Comparison of ENCODE assay signal across 22 cellular contexts in the genomic region with DNA sequence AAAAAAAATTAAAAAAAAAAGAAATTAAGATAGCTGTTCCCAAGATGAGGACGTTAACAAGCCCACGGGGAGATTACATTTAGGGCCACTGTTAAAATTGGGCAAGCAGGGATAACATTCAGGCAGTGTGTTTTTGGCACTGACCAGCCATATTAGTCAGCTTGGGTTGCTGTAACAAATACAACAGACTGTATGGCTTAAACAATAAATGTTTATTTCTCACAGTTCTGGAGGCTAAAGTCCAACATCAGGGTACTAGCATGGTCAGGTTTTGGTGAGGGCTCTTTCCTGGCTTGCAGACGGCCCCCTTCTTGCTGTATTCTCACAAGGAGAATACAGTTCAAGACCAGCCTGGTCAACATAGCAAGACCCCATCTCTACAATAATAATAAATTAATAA. TPM values are rescaled to one million over a fixed set of nuclear protein-coding genes. Genes with fewer than 3 reads are reported as not detected.
DNase-seq lines count a peak whose midpoint lies in the region; ATAC-seq and TF ChIP-seq lines count a peak whose summit lies in the region.
"Had no signal": no experiment of that assay in that cellular context is flagged by ENCODE, and none has a peak within 500 bp of the region (broad histone marks: within the 10 kb centered on the region; RNA-seq: fewer than 3 reads in every experiment).

No MANE protein-coding gene starts in this region.

- TF ChIP-seq POLR2A in gastrocnemius medialis (IDR thresholded peaks at IDR 0.05), result no peak

- H2BK12ac ChIP-seq in trophoblast cell (ENCODE audit: low read length), result peak overlapping the region; percentile 61

- no peak for TF ChIP-seq CTCF in gastrocnemius medialis (IDR thresholded peaks at IDR 0.05 in 4 of 5, conservative IDR thresholded peaks at IDR 0.05 in 1 of 5)

- no peak overlapping the region for H3K9ac ChIP-seq in GM23248
- no peak overlapping the region for H3K9ac ChIP-seq in trophoblast cell (ENCODE audit: low read length)
- H3K9ac ChIP-seq: BLaER1 had no signal

- H3K4ac ChIP-seq in trophoblast cell (ENCODE audit: low read depth, low read length), result no peak overlapping the region

- peaks cover 40% of the 10 kb centered on the region for H3K79me1 ChIP-seq in trophoblast cell (ENCODE audit: low read length)

- H2AFZ ChIP-seq in GM23248 (no peak overlapping the region), trophoblast cell (ENCODE audit: insufficient read depth, low read length, poor library complexity) (no peak overlapping the region)

- peak; percentile 4 for DNase-seq in GM23248
- DNase-seq in trophoblast cell, result no peak
- DNase-seq in gastrocnemius medialis, result no peak
- DNase-seq: 8988T; ACHN; BE2C; C1 segment of cervical spinal cord; CD4-positive, alpha-beta memory T cell; CD4-positive, CD25-positive, alpha-beta regulatory T cell; CD8-positive, alpha-beta memory T cell; COR-L47; DMS 273 treated with DMSO at 0.1 percent for 48 hours; DMS153; DMS53; DMS79; DND-41; EL; GDM1 had no signal

- H3K4me1 ChIP-seq in GM23248 (ENCODE audit: insufficient read depth) (0 out of 2 replicates have a peak, but pooled peaks cover 4% of the 10 kb centered on the region), trophoblast cell (ENCODE audit: control insufficient read depth in 1 of 2, insufficient read depth in 2 of 2, low read length in 2 of 2) (peaks cover 34 to 58% of the 10 kb centered on the region in 2 experiments), gastrocnemius medialis (peaks cover 51 to 53% of the 10 kb centered on the region in 2 donors)
- H3K4me1 ChIP-seq: BE2C had no signal

- no peak overlapping the region for H4K91ac ChIP-seq in trophoblast cell (ENCODE audit: low read depth, low read length)

- no peaks in the 10 kb centered on the region for H3K9me3 ChIP-seq in GM23248 (ENCODE audit: low read depth)
- no peaks in the 10 kb centered on the region for H3K9me3 ChIP-seq in trophoblast cell (ENCODE audit: insufficient read depth, low read depth, low read length)
- no peaks in the 10 kb centered on the region for H3K9me3 ChIP-seq in gastrocnemius medialis
- H3K9me3 ChIP-seq: BE2C had no signal

- H4K8ac ChIP-seq in trophoblast cell (ENCODE audit: low read depth, low read length), result no peak overlapping the region

- H2BK5ac ChIP-seq in trophoblast cell (ENCODE audit: low read depth, low read length, poor library complexity), result no peak overlapping the region

- no peak overlapping the region for H2BK120ac ChIP-seq in trophoblast cell (ENCODE audit: insufficient read depth, low read length, poor library complexity)

- H3K27ac ChIP-seq in GM23248 (no peak overlapping the region), trophoblast cell (ENCODE audit: low read depth, low read length) (no peak overlapping the region), gastrocnemius medialis (peak overlapping the region; percentile 94 to 99 (median 95))
- H3K27ac ChIP-seq: BLaER1 had no signal

- H2AK5ac ChIP-seq in trophoblast cell (ENCODE audit: low read length), result no peak overlapping the region

- H3K4me2 ChIP-seq in GM23248 (ENCODE audit: unreplicated experiment) (no peak overlapping the region), trophoblast cell (ENCODE audit: low read length) (no peak overlapping the region)
- H3K4me2 ChIP-seq: BLaER1 had no signal

- H4K12ac ChIP-seq in trophoblast cell (ENCODE audit: low read depth, low read length), result no peak overlapping the region

- H3F3A ChIP-seq in GM23248 (ENCODE audit: insufficient read depth), result 0 out of 2 replicates have a peak, but pooled peaks cover 4% of the 10 kb centered on the region

- no peaks in the 10 kb centered on the region for H3K9me2 ChIP-seq in GM23248 (ENCODE audit: insufficient read depth)

- no peak overlapping the region for H3K18ac ChIP-seq in trophoblast cell (ENCODE audit: low read length)

- H3K4me3 ChIP-seq in GM23248 (no peak overlapping the region), trophoblast cell (ENCODE audit: low read depth, low read length) (no peak overlapping the region), gastrocnemius medialis (no peak overlapping the region)
- H3K4me3 ChIP-seq: BLaER1, GM12878 had no signal

- no peak overlapping the region for H3K23ac ChIP-seq in trophoblast cell (ENCODE audit: low read length)

- no peaks in the 10 kb centered on the region for H4K20me1 ChIP-seq in GM23248 (ENCODE audit: insufficient read depth)
- H4K20me1 ChIP-seq: BLaER1 had no signal

- intact Hi-C loops in gastrocnemius medialis (cut with DNase I; ENCODE audit: low total_unique reads), result no loop called here

- 65 to 71% methylated on average over 3 of the region's 3 CpGs for WGBS in GM23248 (ENCODE audit: low coverage in 1 of 2, low lambda C conversion rate in 2 of 2, missing lambda C conversion rate in 2 of 2), 2 experiments
- no CpG with 5 or more reads among the region's 3 CpGs for WGBS in trophoblast cell (ENCODE audit: extremely low coverage, insufficient coverage, insufficient read length)

- in situ Hi-C loops in GM23248 (cut with MboI), result no loop called here
- in situ Hi-C loops in gastrocnemius medialis (cut with MboI; ENCODE audit: low sequenced_read_pairs in 4 of 4), result loop anchor here in 1 of 4 donors (5.0 kb wide), 1 partner anchor 55 kb away; no protein-coding TSS in a partner anchor

- no peak overlapping the region for H3K14ac ChIP-seq in trophoblast cell (ENCODE audit: low read length)

- ATAC-seq in gastrocnemius medialis, result no peak
- no peak for ATAC-seq in GM21619 (IDR thresholded peaks at IDR 0.05; ENCODE audit: unreplicated experiment)
- ATAC-seq in GM19395 (IDR thresholded peaks at IDR 0.05; ENCODE audit: unreplicated experiment), result no peak
- ATAC-seq: GM12878 had no signal

- H3K79me2 ChIP-seq in GM23248 (ENCODE audit: insufficient read depth), result no peaks in the 10 kb centered on the region
- H3K79me2 ChIP-seq in trophoblast cell (ENCODE audit: control insufficient read depth, insufficient read depth, low read length, poor library complexity), result peaks cover 2% of the 10 kb centered on the region

- H3K27me3 ChIP-seq in GM23248 (replicated peaks; ENCODE audit: insufficient read depth), result no peaks in the 10 kb centered on the region
- H3K27me3 ChIP-seq in trophoblast cell (ENCODE audit: insufficient read depth, low read length), result no peaks in the 10 kb centered on the region
- no peaks in the 10 kb centered on the region for H3K27me3 ChIP-seq in gastrocnemius medialis
- H3K27me3 ChIP-seq: BE2C, BLaER1 had no signal

- H3K36me3 ChIP-seq in GM23248 (ENCODE audit: low read depth) (no peaks in the 10 kb centered on the region), trophoblast cell (ENCODE audit: control insufficient read depth in 1 of 2, insufficient read depth in 2 of 2, low read length in 2 of 2) (no peaks in the 10 kb centered on the region), gastrocnemius medialis (no peaks in the 10 kb centered on the region)
- H3K36me3 ChIP-seq: BE2C, BLaER1 had no signal

RNA-seq across cellular contexts. Expression of gene ARSG, which starts 31.3 kb away (rescaled TPM):
- total RNA-seq in GM23248 (2014; rRNA removed; shearing (Covaris generic)), result 2.8 and 9.1 TPM in 2 replicates
- polyA plus RNA-seq in GM23248 (2016; fragmentation: Nextera tagmentation; extraction: Ambion mirVana), result 5.0 and 5.6 TPM in 2 replicates
- 2.8 and 3.0 TPM in 2 replicates for polyA plus RNA-seq in trophoblast cell (2013)
- total RNA-seq in gastrocnemius medialis, result 1 to 10 TPM; 3.3 to 6.1 (median 5.4) TPM

RNA-seq across cellular contexts. Expression of gene SLC16A6, which starts 31.7 kb away (rescaled TPM):
- total RNA-seq in GM23248 (2014; rRNA removed; shearing (Covaris generic)), result 0.13 and 0.32 TPM in 2 replicates
- polyA plus RNA-seq in GM23248 (2016; fragmentation: Nextera tagmentation; extraction: Ambion mirVana), result 0.16 and 0.30 TPM in 2 replicates
- polyA plus RNA-seq in trophoblast cell (2013), result 10.7 and 11.1 TPM in 2 replicates
- 1 to 10 TPM in 3 of 4 donors, under 1 TPM in 1; 0.66 to 7.1 (median 3.8) TPM for total RNA-seq in gastrocnemius medialis

Comparison
In these comparisons a context has a peak if more than half of its experiments do, and no peak if none do; other contexts are left out.
1. H3K27ac ChIP-seq: peak in gastrocnemius medialis (4 of 4); none in GM23248 (single experiment) and trophoblast cell (single experiment).